Comparison of ENCODE assay signal across 26 cellular contexts in genomic region chr1:228286505-228287417, GRCh38.
A peak's percentile ranks its signal among the peaks of the same experiment; 100 is the strongest.
DNase-seq lines count a peak whose midpoint lies in the region; ATAC-seq and TF ChIP-seq lines count a peak whose summit lies in the region.
"Had no signal": no experiment of that assay in that cellular context is flagged by ENCODE, and none has a peak within 500 bp of the region (broad histone marks: within the 10 kb centered on the region; RNA-seq: fewer than 3 reads in every experiment).

No MANE protein-coding gene starts in this region.

- H3K4me3 ChIP-seq in right atrium auricular region: no peak overlapping the region
- no peak overlapping the region for H3K4me3 ChIP-seq in mucosa of descending colon
- no peak overlapping the region for H3K4me3 ChIP-seq in upper lobe of right lung
- H3K4me3 ChIP-seq: GM23248, Peyer's patch, prostate gland, SJSA1, tibial artery had no signal

- DNase-seq in Right ventricle myocardium inferior (ENCODE audit: missing footprints): peak; percentile 46
- no peak for DNase-seq in right atrium auricular region (ENCODE audit: low spot score)
- DNase-seq in Right ventricle myocardium superior: peak; percentile 32
- DNase-seq in mucosa of descending colon: peak in 2 of 3 donors; percentile 4 to 39
- DNase-seq in upper lobe of right lung: peak; percentile 51
- no peak for DNase-seq in omental fat pad (ENCODE audit: low spot score)
- no peak for DNase-seq in cerebellar nuclear complex (lab: John Stamatoyannopoulos, UW)
- DNase-seq: activated CD4-positive, alpha-beta T cell treated with anti-CD3 and anti-CD28 coated beads, Interleukin-2, amount 10 ng/mL, durations not matched to agents 24 days and 14 days; activated CD8-positive, alpha-beta memory T cell treated with anti-CD3 and anti-CD28 coated beads for 24 hours; activated naive CD4-positive, alpha-beta T cell; activated T-cell treated with anti-CD3 and anti-CD28 coated beads for 4 hours; amniotic stem cell; CD8-positive, alpha-beta T cell; effector memory CD8-positive, alpha-beta T cell; GM23248; mesenchymal stem cell; NCI-H146; NCI-H2107; NCI-H774; stimulated activated CD4-positive, alpha-beta T cell treated with anti-CD3 and anti-CD28 coated beads, Interleukin-4, amount 100 ng/mL, for 24 hours had no signal

- no peak overlapping the region for H3K27ac ChIP-seq in right atrium auricular region
- no peak overlapping the region for H3K27ac ChIP-seq in upper lobe of right lung
- H3K27ac ChIP-seq: GM23248, Peyer's patch, prostate gland, SJSA1, tibial artery had no signal

- TF ChIP-seq CTCF in right atrium auricular region (IDR thresholded peaks at IDR 0.05) (no peak), mucosa of descending colon (IDR thresholded peaks at IDR 0.05) (no peak), upper lobe of right lung (IDR thresholded peaks at IDR 0.05) (no peak), omental fat pad (IDR thresholded peaks at IDR 0.05) (no peak)

- ATAC-seq in Right ventricle myocardium inferior (no peak), Right ventricle myocardium superior (ENCODE audit: poor library complexity) (no peak), mucosa of descending colon (no peak), upper lobe of right lung (no peak), omental fat pad (ENCODE audit: low FRiP score) (no peak), HG03460 (IDR thresholded peaks at IDR 0.05; ENCODE audit: unreplicated experiment) (no peak)
- ATAC-seq: CD8-positive, alpha-beta T cell; effector memory CD8-positive, alpha-beta T cell; sciatic nerve had no signal

- peaks cover 91% of the 10 kb centered on the region for H3K36me3 ChIP-seq in right atrium auricular region
- no peaks in the 10 kb centered on the region for H3K36me3 ChIP-seq in mucosa of descending colon (ENCODE audit: low read depth)
- peaks cover 13% of the 10 kb centered on the region for H3K36me3 ChIP-seq in upper lobe of right lung
- H3K36me3 ChIP-seq: Peyer's patch, prostate gland, SJSA1 had no signal

- no peaks in the 10 kb centered on the region for H3K4me1 ChIP-seq in right atrium auricular region
- no peaks in the 10 kb centered on the region for H3K4me1 ChIP-seq in mucosa of descending colon (ENCODE audit: low read depth)
- H3K4me1 ChIP-seq in upper lobe of right lung: no peaks in the 10 kb centered on the region
- H3K4me1 ChIP-seq: Peyer's patch, prostate gland, SJSA1, tibial artery had no signal

- H3K27me3 ChIP-seq in right atrium auricular region (no peaks in the 10 kb centered on the region), upper lobe of right lung (no peaks in the 10 kb centered on the region)
- H3K27me3 ChIP-seq: Peyer's patch, SJSA1, tibial artery had no signal

- H3K9me3 ChIP-seq in right atrium auricular region (no peaks in the 10 kb centered on the region), mucosa of descending colon (no peaks in the 10 kb centered on the region), upper lobe of right lung (no peaks in the 10 kb centered on the region)
- H3K9me3 ChIP-seq: Peyer's patch, prostate gland, SJSA1, tibial artery had no signal

- intact Hi-C loops in Right ventricle myocardium inferior (cut with DNase I): no loop called here
- intact Hi-C loops in Right ventricle myocardium superior (cut with DNase I): no loop called here
- intact Hi-C loops in mucosa of descending colon (cut with DNase I, micrococcal nuclease): no loop called here
- intact Hi-C loops in upper lobe of right lung (cut with DNase I): no loop called here

Comparison
In these comparisons a context has a peak if more than half of its experiments do, and no peak if none do; other contexts are left out.
1. DNase-seq: peak in Right ventricle myocardium inferior (single experiment), Right ventricle myocardium superior (single experiment), mucosa of descending colon (2 of 3) and upper lobe of right lung (single experiment); none in right atrium auricular region (single experiment), omental fat pad (single experiment) and cerebellar nuclear complex (0 of 2).